ENCODE assay signal across 6 cellular contexts in the genomic region with DNA sequence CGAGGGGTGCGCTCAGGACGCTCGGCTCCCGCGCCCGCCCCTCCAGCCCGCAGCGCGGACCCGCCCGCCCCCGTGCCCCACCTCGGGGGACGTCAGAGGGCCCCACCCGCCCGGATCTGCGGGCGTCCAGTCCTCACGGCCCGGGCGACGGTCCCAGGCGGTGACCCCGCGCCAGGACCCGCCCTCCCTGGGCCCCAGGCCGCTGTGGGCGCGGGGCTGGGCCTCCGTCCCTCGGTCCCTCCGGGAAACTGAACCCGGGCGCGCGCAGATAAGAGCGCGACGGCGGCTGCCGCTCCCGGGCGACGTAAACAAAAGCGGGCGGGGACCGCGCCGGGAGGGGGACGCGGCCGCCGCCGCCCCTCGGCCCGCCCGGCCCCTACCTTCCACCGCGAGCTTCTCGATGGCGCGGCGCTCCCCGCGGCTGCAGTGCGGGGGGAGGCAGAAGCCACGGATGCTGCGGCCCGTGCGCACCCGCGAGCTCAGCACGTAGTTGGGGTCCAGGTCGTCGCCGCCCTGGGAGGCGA. TPM values are rescaled to one million over a fixed set of nuclear protein-coding genes. Genes with fewer than 3 reads are reported as not detected.
A peak's percentile ranks its signal among the peaks of the same experiment; 100 is the strongest.
DNase-seq lines count a peak whose midpoint lies in the region; ATAC-seq, FAIRE-seq and TF ChIP-seq lines count a peak whose summit lies in the region.

No MANE protein-coding gene starts in this region.

- peak overlapping the region; percentile 73; the same call in 1 of the 2 replicates for H3K9ac ChIP-seq in HepG2 (ENCODE audit: insufficient read depth, low read depth, low read length)

- no peak for FAIRE-seq in HepG2 (lab: Jason Lieb, UNC)

- TF ChIP-seq CTCF in RWPE2 (IDR thresholded peaks at IDR 0.05; ENCODE audit: poor library complexity, severe bottlenecking) (peak; percentile 40), HepG2 (CRISPR knock-in tag; IDR thresholded peaks at IDR 0.05) (no peak)

- no peak for ATAC-seq in RWPE2 (ENCODE audit: low read depth)
- ATAC-seq in HepG2: no peak
- no peak for ATAC-seq in GM18520 (IDR thresholded peaks at IDR 0.05; ENCODE audit: unreplicated experiment)
- ATAC-seq in HG02678 (IDR thresholded peaks at IDR 0.05; ENCODE audit: unreplicated experiment): no peak

- CTCF ChIA-PET in HepG2 (lab: Yijun Ruan, JAX; ENCODE audit: low intra/inter-chr PET ratio, low total read pairs): no interaction called here

- H3K27me3 ChIP-seq in RWPE2 (ENCODE audit: insufficient read depth, poor library complexity, severe bottlenecking): peaks cover 16% of the 10 kb centered on the region
- no peaks in the 10 kb centered on the region for H3K27me3 ChIP-seq in HepG2 (ENCODE audit: control insufficient read depth in 1 of 2, insufficient read depth in 2 of 2, low read length in 2 of 2)

- H3K36me3 ChIP-seq in RWPE2 (ENCODE audit: low read depth): peaks cover 5% of the 10 kb centered on the region; the same call in 1 of the 2 replicates
- H3K36me3 ChIP-seq in HepG2 (replicated peaks in 1 of 2; ENCODE audit: control insufficient read depth in 1 of 2, insufficient read depth in 2 of 2, low read length in 2 of 2): peaks cover 0 to 10% of the 10 kb centered on the region in 2 experiments; a peak in 3 of 5 replicates

- H3K79me2 ChIP-seq in HepG2 (ENCODE audit: insufficient read depth, low read length): peaks cover 4% of the 10 kb centered on the region

- H3K4me3 ChIP-seq in RWPE2 (ENCODE audit: severe bottlenecking) (peak overlapping the region; percentile 60), HepG2 (replicated peaks in 1 of 3; ENCODE audit: insufficient read depth in 1 of 3, low read depth in 2 of 3, low read length in 3 of 3) (peak overlapping the region in 2 of 3 experiments; percentile 68 to 81; a peak in 3 of 6 replicates)

- H3K9me3 ChIP-seq in RWPE2 (ENCODE audit: severe bottlenecking) (no peaks in the 10 kb centered on the region), HepG2 (ENCODE audit: low read length) (no peaks in the 10 kb centered on the region)

- peak overlapping the region; percentile 85 for H3K4me2 ChIP-seq in HepG2 (ENCODE audit: low read depth, low read length)

- in situ Hi-C loops in HepG2 (cut with HindIII; ENCODE audit: extremely low pct_ligation_motif_present, low pct_unique_long_range_greater_than_20kb): no loop called here

- POLR2A ChIA-PET in HepG2 (lab: Yijun Ruan, JAX): interaction anchor here (1.1 to 1.5 kb wide), 3 partner anchors 14 to 28 kb away, joined by 4 to 9 read pairs (median 6); no protein-coding TSS in a partner anchor

- H2AFZ ChIP-seq in HepG2 (ENCODE audit: low read length): no peak overlapping the region

- no peak for TF ChIP-seq POLR2A in HepG2 (IDR thresholded peaks at IDR 0.05; ENCODE audit: insufficient read depth in 1 of 2, low read depth in 2 of 2, low read length in 2 of 2)

- H3K27ac ChIP-seq in RWPE2 (ENCODE audit: poor library complexity, severe bottlenecking): peak overlapping the region; percentile 54
- H3K27ac ChIP-seq in HepG2 (ENCODE audit: extremely low read length, insufficient read depth, low read length): no peak overlapping the region

- H4K20me1 ChIP-seq in HepG2 (ENCODE audit: insufficient read depth, low read length): no peaks in the 10 kb centered on the region

- 97% methylated on average over 50 of the region's 78 CpGs for WGBS in HepG2 (ENCODE audit: low lambda C conversion rate)

- TF ChIP-seq EP300 in HepG2 (IDR thresholded peaks at IDR 0.05; ENCODE audit: low read depth in 2 of 2, low read length in 2 of 2) (no peak), HepG2 (CRISPR knock-in tag; IDR thresholded peaks at IDR 0.05; ENCODE audit: borderline replicate concordance) (no peak)

- no TSS peak for BruUV-seq in HepG2 (replicated peaks; lab: Mats Ljungman, UMichigan)

- H3K4me1 ChIP-seq in RWPE2 (ENCODE audit: insufficient read depth, poor library complexity, severe bottlenecking) (peaks cover 14% of the 10 kb centered on the region), HepG2 (ENCODE audit: insufficient read depth, low read length) (peaks cover 66% of the 10 kb centered on the region)

- intact Hi-C loops in HepG2 (cut with micrococcal nuclease; ENCODE audit: unreplicated experiment): no loop called here

- peak; percentile 76 for DNase-seq in DMS53 (lab: John Stamatoyannopoulos, UW)
- DNase-seq in RWPE2 (ENCODE audit: low spot score): no peak
- DNase-seq in HepG2 (ENCODE audit: low spot score): no peak
- DNase-seq in activated effector memory CD4-positive, alpha-beta T cell treated with anti-CD3 and anti-CD28 coated beads, Interleukin-2, amount 50 U/mL, for 16 hours: no peak

- no peak for TF ChIP-seq RAD21 in HepG2 (CRISPR knock-in tag; IDR thresholded peaks at IDR 0.05)

RNA-seq across cellular contexts. Expression of gene CKB, which starts 1.1 kb away (rescaled TPM):
- total RNA-seq in HepG2 (2016; rRNA removed; fragmentation: Illumina TruSeq; extraction: Trizol): 82.3 and 92.4 TPM in 2 replicates
- total RNA-seq in HepG2 (2016; cell fraction: cytosol; rRNA removed; fragmentation: Illumina TruSeq; extraction: Trizol; ENCODE audit: low read depth): 35.0 and 38.6 TPM in 2 replicates
- total RNA-seq in HepG2 (2016; cell fraction: insoluble cytoplasmic fraction; rRNA removed; fragmentation: Illumina TruSeq; extraction: Trizol): 77.0 and 90.7 TPM in 2 replicates
- 39.1 and 44.5 TPM in 2 replicates for total RNA-seq in HepG2 (2016; cell fraction: membrane; rRNA removed; fragmentation: Illumina TruSeq; extraction: Trizol)
- 55.0 and 62.1 TPM in 2 replicates for total RNA-seq in HepG2 (2016; cell fraction: nucleus; rRNA removed; fragmentation: Illumina TruSeq; extraction: Trizol)
- 179 and 217 TPM in 2 replicates for polyA plus RNA-seq in HepG2 (2011; rRNA removed)
- polyA plus RNA-seq in HepG2 (2011; cell fraction: cytosol; rRNA removed): 94.2 and 257 TPM in 2 replicates
- 634 and 1,191 TPM in 2 replicates for polyA plus RNA-seq in HepG2 (2011; cell fraction: nucleus; rRNA removed)
- polyA plus RNA-seq in HepG2 (2012): 136 and 210 TPM in 2 replicates
- polyA plus RNA-seq in HepG2 (2016; cell fraction: cytosol; fragmentation: Illumina TruSeq; extraction: Trizol; ENCODE audit: low read depth): 60.2 and 68.2 TPM in 2 replicates
- 156 and 198 TPM in 2 replicates for polyA plus RNA-seq in HepG2 (2016; cell fraction: insoluble cytoplasmic fraction; fragmentation: Illumina TruSeq; extraction: Trizol; ENCODE audit: low read depth)
- polyA plus RNA-seq in HepG2 (2016; cell fraction: membrane; fragmentation: Illumina TruSeq; extraction: Trizol; ENCODE audit: low read depth): 60.4 and 60.5 TPM in 2 replicates
- polyA plus RNA-seq in HepG2 (2016; cell fraction: nucleus; fragmentation: Illumina TruSeq; extraction: Trizol; ENCODE audit: insufficient read depth, low read depth): 164 and 170 TPM in 2 replicates
- polyA minus RNA-seq in HepG2 (2011; rRNA and poly(A)+ RNA removed; ENCODE audit: low replicate concordance): 111 and 125 TPM in 2 replicates
- 96.8 and 156 TPM in 2 replicates for polyA minus RNA-seq in HepG2 (2011; cell fraction: cytosol; rRNA and poly(A)+ RNA removed)
- 34.2 and 39.0 TPM in 2 replicates for polyA minus RNA-seq in HepG2 (2011; cell fraction: nucleus; rRNA and poly(A)+ RNA removed)

RNA-seq across cellular contexts. Expression of gene TRMT61A, which starts 7.5 kb away (rescaled TPM):
- total RNA-seq in HepG2 (2016; rRNA removed; fragmentation: Illumina TruSeq; extraction: Trizol): 12.2 and 13.6 TPM in 2 replicates
- 4.0 and 5.2 TPM in 2 replicates for total RNA-seq in HepG2 (2016; cell fraction: cytosol; rRNA removed; fragmentation: Illumina TruSeq; extraction: Trizol; ENCODE audit: low read depth)
- total RNA-seq in HepG2 (2016; cell fraction: insoluble cytoplasmic fraction; rRNA removed; fragmentation: Illumina TruSeq; extraction: Trizol): 12.4 and 14.5 TPM in 2 replicates
- total RNA-seq in HepG2 (2016; cell fraction: membrane; rRNA removed; fragmentation: Illumina TruSeq; extraction: Trizol): 8.3 and 9.6 TPM in 2 replicates
- total RNA-seq in HepG2 (2016; cell fraction: nucleus; rRNA removed; fragmentation: Illumina TruSeq; extraction: Trizol): 10.4 and 11.7 TPM in 2 replicates
- 6.5 and 9.8 TPM in 2 replicates for polyA plus RNA-seq in HepG2 (2011; rRNA removed)
- polyA plus RNA-seq in HepG2 (2011; cell fraction: cytosol; rRNA removed): 6.4 and 11.5 TPM in 2 replicates
- 26.1 and 31.2 TPM in 2 replicates for polyA plus RNA-seq in HepG2 (2011; cell fraction: nucleus; rRNA removed)
- 4.0 and 8.4 TPM in 2 replicates for polyA plus RNA-seq in HepG2 (2012)
- polyA plus RNA-seq in HepG2 (2016; cell fraction: cytosol; fragmentation: Illumina TruSeq; extraction: Trizol; ENCODE audit: low read depth): 3.9 and 4.4 TPM in 2 replicates
- 12.0 and 13.1 TPM in 2 replicates for polyA plus RNA-seq in HepG2 (2016; cell fraction: insoluble cytoplasmic fraction; fragmentation: Illumina TruSeq; extraction: Trizol; ENCODE audit: low read depth)
- polyA plus RNA-seq in HepG2 (2016; cell fraction: membrane; fragmentation: Illumina TruSeq; extraction: Trizol; ENCODE audit: low read depth): 6.7 and 7.2 TPM in 2 replicates
- 13.5 and 14.3 TPM in 2 replicates for polyA plus RNA-seq in HepG2 (2016; cell fraction: nucleus; fragmentation: Illumina TruSeq; extraction: Trizol; ENCODE audit: insufficient read depth, low read depth)
- 14.6 and 19.9 TPM in 2 replicates for polyA minus RNA-seq in HepG2 (2011; rRNA and poly(A)+ RNA removed; ENCODE audit: low replicate concordance)
- 4.6 and 4.7 TPM in 2 replicates for polyA minus RNA-seq in HepG2 (2011; cell fraction: cytosol; rRNA and poly(A)+ RNA removed)
- polyA minus RNA-seq in HepG2 (2011; cell fraction: nucleus; rRNA and poly(A)+ RNA removed): 15.8 and 16.6 TPM in 2 replicates

RNA-seq across cellular contexts. Expression of gene BAG5, which starts 41.0 kb away (rescaled TPM):
- total RNA-seq in HepG2 (2016; rRNA removed; fragmentation: Illumina TruSeq; extraction: Trizol): 21.0 and 34.8 TPM in 2 replicates
- total RNA-seq in HepG2 (2016; cell fraction: cytosol; rRNA removed; fragmentation: Illumina TruSeq; extraction: Trizol; ENCODE audit: low read depth): 2.3 and 2.5 TPM in 2 replicates
- total RNA-seq in HepG2 (2016; cell fraction: insoluble cytoplasmic fraction; rRNA removed; fragmentation: Illumina TruSeq; extraction: Trizol): 21.9 and 34.1 TPM in 2 replicates
- total RNA-seq in HepG2 (2016; cell fraction: membrane; rRNA removed; fragmentation: Illumina TruSeq; extraction: Trizol): 11.4 and 14.2 TPM in 2 replicates
- total RNA-seq in HepG2 (2016; cell fraction: nucleus; rRNA removed; fragmentation: Illumina TruSeq; extraction: Trizol): 14.8 and 16.2 TPM in 2 replicates
- polyA plus RNA-seq in HepG2 (2011; rRNA removed): 3.0 and 3.5 TPM in 2 replicates
- 2.5 and 3.9 TPM in 2 replicates for polyA plus RNA-seq in HepG2 (2011; cell fraction: cytosol; rRNA removed)
- polyA plus RNA-seq in HepG2 (2011; cell fraction: nucleus; rRNA removed): 3.3 and 3.7 TPM in 2 replicates
- 7.9 and 9.3 TPM in 2 replicates for polyA plus RNA-seq in HepG2 (2012)
- 1.0 and 1.3 TPM in 2 replicates for polyA plus RNA-seq in HepG2 (2016; cell fraction: cytosol; fragmentation: Illumina TruSeq; extraction: Trizol; ENCODE audit: low read depth)
- 16.8 and 20.0 TPM in 2 replicates for polyA plus RNA-seq in HepG2 (2016; cell fraction: insoluble cytoplasmic fraction; fragmentation: Illumina TruSeq; extraction: Trizol; ENCODE audit: low read depth)
- 5.3 and 6.2 TPM in 2 replicates for polyA plus RNA-seq in HepG2 (2016; cell fraction: membrane; fragmentation: Illumina TruSeq; extraction: Trizol; ENCODE audit: low read depth)
- 13.8 and 14.6 TPM in 2 replicates for polyA plus RNA-seq in HepG2 (2016; cell fraction: nucleus; fragmentation: Illumina TruSeq; extraction: Trizol; ENCODE audit: insufficient read depth, low read depth)
- polyA minus RNA-seq in HepG2 (2011; rRNA and poly(A)+ RNA removed; ENCODE audit: low replicate concordance): 5.3 and 11.8 TPM in 2 replicates
- 7.2 and 8.6 TPM in 2 replicates for polyA minus RNA-seq in HepG2 (2011; cell fraction: cytosol; rRNA and poly(A)+ RNA removed)
- polyA minus RNA-seq in HepG2 (2011; cell fraction: nucleus; rRNA and poly(A)+ RNA removed): 9.8 and 9.9 TPM in 2 replicates

RNA-seq across cellular contexts. Expression of gene COA8, which starts 41.3 kb away (rescaled TPM):
- 25.1 and 25.2 TPM in 2 replicates for total RNA-seq in HepG2 (2016; rRNA removed; fragmentation: Illumina TruSeq; extraction: Trizol)
- total RNA-seq in HepG2 (2016; cell fraction: cytosol; rRNA removed; fragmentation: Illumina TruSeq; extraction: Trizol; ENCODE audit: low read depth): 29.4 and 38.9 TPM in 2 replicates
- total RNA-seq in HepG2 (2016; cell fraction: insoluble cytoplasmic fraction; rRNA removed; fragmentation: Illumina TruSeq; extraction: Trizol): 25.7 and 29.2 TPM in 2 replicates
- total RNA-seq in HepG2 (2016; cell fraction: membrane; rRNA removed; fragmentation: Illumina TruSeq; extraction: Trizol): 46.6 and 48.0 TPM in 2 replicates
- total RNA-seq in HepG2 (2016; cell fraction: nucleus; rRNA removed; fragmentation: Illumina TruSeq; extraction: Trizol): 11.0 and 15.0 TPM in 2 replicates
- 10.9 and 14.0 TPM in 2 replicates for polyA plus RNA-seq in HepG2 (2011; rRNA removed)
- 10.2 and 14.5 TPM in 2 replicates for polyA plus RNA-seq in HepG2 (2011; cell fraction: cytosol; rRNA removed)
- polyA plus RNA-seq in HepG2 (2011; cell fraction: nucleus; rRNA removed): 2.6 and 3.1 TPM in 2 replicates
- 25.7 and 32.6 TPM in 2 replicates for polyA plus RNA-seq in HepG2 (2012)
- polyA plus RNA-seq in HepG2 (2016; cell fraction: cytosol; fragmentation: Illumina TruSeq; extraction: Trizol; ENCODE audit: low read depth): 63.7 and 73.8 TPM in 2 replicates
- 33.7 and 39.8 TPM in 2 replicates for polyA plus RNA-seq in HepG2 (2016; cell fraction: insoluble cytoplasmic fraction; fragmentation: Illumina TruSeq; extraction: Trizol; ENCODE audit: low read depth)
- 52.0 and 59.9 TPM in 2 replicates for polyA plus RNA-seq in HepG2 (2016; cell fraction: membrane; fragmentation: Illumina TruSeq; extraction: Trizol; ENCODE audit: low read depth)
- polyA plus RNA-seq in HepG2 (2016; cell fraction: nucleus; fragmentation: Illumina TruSeq; extraction: Trizol; ENCODE audit: insufficient read depth, low read depth): 21.5 and 21.7 TPM in 2 replicates
- polyA minus RNA-seq in HepG2 (2011; rRNA and poly(A)+ RNA removed; ENCODE audit: low replicate concordance): 4.7 and 5.1 TPM in 2 replicates
- polyA minus RNA-seq in HepG2 (2011; cell fraction: cytosol; rRNA and poly(A)+ RNA removed): 3.6 and 6.4 TPM in 2 replicates
- polyA minus RNA-seq in HepG2 (2011; cell fraction: nucleus; rRNA and poly(A)+ RNA removed): 10.1 and 11.3 TPM in 2 replicates
